ENCODE assay signal across 12 cellular contexts in genomic region chr13:28744091-28744536, GRCh38. TPM values are rescaled to one million over a fixed set of nuclear protein-coding genes. Genes with fewer than 3 reads are reported as not detected.
DNase-seq lines count a peak whose midpoint lies in the region; ATAC-seq and TF ChIP-seq lines count a peak whose summit lies in the region.
"Had no signal": no experiment of that assay in that cellular context is flagged by ENCODE, and none has a peak within 500 bp of the region (broad histone marks: within the 10 kb centered on the region; RNA-seq: fewer than 3 reads in every experiment).

No MANE protein-coding gene starts in this region.

- no peak for TF ChIP-seq POLR2A in spleen (IDR thresholded peaks at IDR 0.05)

- H3K9me3 ChIP-seq in SJCRH30 (replicated peaks) (no peaks in the 10 kb centered on the region; the same call in 1 of the 2 replicates), spleen (no peaks in the 10 kb centered on the region)
- H3K9me3 ChIP-seq: colonic mucosa, psoas muscle, vagina had no signal

- no peak for ATAC-seq in GM21381 (IDR thresholded peaks at IDR 0.05; ENCODE audit: unreplicated experiment)
- ATAC-seq: psoas muscle had no signal

- H3K36me3 ChIP-seq in SJCRH30 = no peaks in the 10 kb centered on the region
- no peaks in the 10 kb centered on the region for H3K36me3 ChIP-seq in spleen
- H3K36me3 ChIP-seq: colonic mucosa, vagina had no signal

- H3K27ac ChIP-seq in SJCRH30 = peak overlapping the region; percentile 8; the same call in 1 of the 2 replicates
- peak overlapping the region in 4 of 8 donors; percentile 13 to 55 (median 34) for H3K27ac ChIP-seq in spleen
- H3K27ac ChIP-seq: colonic mucosa, psoas muscle, vagina had no signal

- H3K27me3 ChIP-seq in SJCRH30 (no peaks in the 10 kb centered on the region), spleen (replicated peaks in 1 of 7) (no peaks in the 10 kb centered on the region)
- H3K27me3 ChIP-seq: colonic mucosa, vagina had no signal

- DNase-seq in GM04503 (ENCODE audit: low read depth) = peak; percentile 15
- peak in 1 of 2 experiments; percentile 34 for DNase-seq in SJCRH30
- DNase-seq in epithelial cell of esophagus (ENCODE audit: low read depth) = peak; percentile 50
- DNase-seq in myocyte (ENCODE audit: low read depth) = peak; percentile 37
- no peak for DNase-seq in spleen
- DNase-seq in activated T-cell treated with anti-CD3 and anti-CD28 coated beads, Interleukin-2, amount 50 U/mL, for 1 hour = no peak
- no peak for DNase-seq in G401 (ENCODE audit: low spot score)
- DNase-seq: activated T-cell treated with anti-CD3 and anti-CD28 coated beads for 4 hours, colonic mucosa, psoas muscle had no signal

- H3K4me3 ChIP-seq in SJCRH30 (no peak overlapping the region), epithelial cell of esophagus (ENCODE audit: low read length) (no peak overlapping the region), spleen (no peak overlapping the region)
- H3K4me3 ChIP-seq: colonic mucosa, psoas muscle, vagina had no signal

- in situ Hi-C loops in G401 (cut with HindIII; ENCODE audit: low sequenced_read_pairs) = no loop called here

- 45 to 72% (median 52%) methylated on average over 6 of the region's 6 CpGs for WGBS in spleen, 5 donors

- H3K4me1 ChIP-seq in SJCRH30 = peaks cover 25% of the 10 kb centered on the region
- no peaks in the 10 kb centered on the region for H3K4me1 ChIP-seq in spleen
- H3K4me1 ChIP-seq: colonic mucosa, psoas muscle, vagina had no signal

- intact Hi-C loops in spleen (cut with DNase I; ENCODE audit: low total_unique reads) = no loop called here

- TF ChIP-seq CTCF in epithelial cell of esophagus (IDR thresholded peaks at IDR 0.05; ENCODE audit: insufficient read depth, low read depth, low read length, missing control alignments) (no peak), spleen (IDR thresholded peaks at IDR 0.05 in 8 of 11, conservative IDR thresholded peaks at IDR 0.05 in 3 of 11) (no peak)

RNA-seq across cellular contexts. Expression of gene SLC46A3, which starts 25.3 kb away (rescaled TPM):
- total RNA-seq in SJCRH30 (2014; rRNA removed; shearing (Covaris generic)) = 11.7 and 15.4 TPM in 2 replicates
- total RNA-seq in myocyte (18.4 and 20.4 TPM in 2 replicates), spleen (10 to 100 TPM; 15.2 to 41.0 (median 31.0) TPM)
- polyA plus RNA-seq in myocyte (2012) = 26.4 TPM
- polyA plus RNA-seq in spleen = 10 to 100 TPM; 10.0 to 15.4 (median 10.5) TPM
- 0.06 TPM in 1 of 2 replicates, not detected in the other for total RNA-seq in G401 (2014; rRNA removed; shearing (Covaris generic))

Comparison
In these comparisons a context has a peak if more than half of its experiments do, and no peak if none do; other contexts are left out.
1. DNase-seq: peak in GM04503 (single experiment), epithelial cell of esophagus (single experiment) and myocyte (single experiment); none in spleen (single experiment), activated T-cell treated with anti-CD3 and anti-CD28 coated beads, Interleukin-2, amount 50 U/mL, for 1 hour (single experiment) and G401 (single experiment).
2. RNA of gene SLC46A3, which starts 25.3 kb away (total RNA-seq): 15.2 to 41.0 TPM in spleen, 18.4 to 20.4 TPM in myocyte and 11.7 to 15.4 TPM in SJCRH30; 0.06 TPM in G401; every median in the first group is over 10 times any median in the second.